38 cellular contexts compared by ENCODE assay signal in genomic region chr7:96402913-96403312, GRCh38.
"Had no signal": no experiment of that assay in that cellular context is flagged by ENCODE, and none has a peak within 500 bp of the region (broad histone marks: within the 10 kb centered on the region; RNA-seq: fewer than 3 reads in every experiment).

No MANE protein-coding gene starts in this region.

- H3K9me3 ChIP-seq: ascending aorta had no signal

- H3K4me3 ChIP-seq: ascending aorta, cardiac muscle cell had no signal

- H3K27ac Mint-ChIP-seq: activated B cell treated with CpG ODN at 0.5 μM for 24 hours; activated CD4-positive, alpha-beta memory T cell treated with anti-CD3 and anti-CD28 coated beads for 36 hours; activated CD4-positive, alpha-beta T cell treated with anti-CD3 and anti-CD28 coated beads, Interleukin-2, amount 10 ng/mL, durations not matched to agents 24 days and 14 days; activated CD8-positive, alpha-beta T cell treated with anti-CD3 and anti-CD28 coated beads for 36 hours; activated naive CD4-positive, alpha-beta T cell treated with anti-CD3 and anti-CD28 coated beads, Interleukin-2, amount 10 ng/mL, durations not matched to agents 7 days and 5 days; activated naive CD4-positive, alpha-beta T cell treated with anti-CD3 and anti-CD28 coated beads, Interleukin-2, amount 50 U/mL, for 24 hours; activated naive CD8-positive, alpha-beta T cell; activated naive CD8-positive, alpha-beta T cell treated with anti-CD3 and anti-CD28 coated beads, Interleukin-2, amount 10 ng/mL, durations not matched to agents 7 days and 5 days; activated naive CD8-positive, alpha-beta T cell treated with anti-CD3 and anti-CD28 coated beads, Interleukin-2, amount 50 U/mL, for 24 hours; activated T-cell treated with anti-CD3 and anti-CD28 coated beads, Interleukin-2, amount 50 U/mL, for 72 hours; activated T-helper 1 cell treated with anti-CD3 and anti-CD28 coated beads, Interleukin-12 subunit alpha, Interleukin-12 subunit beta, Interleukin-2, Interleukin-4 antibody, amounts not matched to agents 30 ng/mL and 10 ng/mL and 1 ng/mL, durations not matched to agents 14 hours and 24 hours and 36 hours; activated T-helper 17 cell treated with anti-CD3 and anti-CD28 coated beads, Interleukin-2, amount 50 U/mL, for 72 hours; brain; T-helper 1 cell treated with Interleukin-12 subunit alpha and Interleukin-12 subunit beta and Interleukin-4 antibody, amounts not matched to agents 30 μg/mL and 1 μg/mL, for 36 hours; T-helper 2 cell treated with Interferon-gamma antibody and Interleukin-4, amounts not matched to agents 5 μg/mL and 100 μg/mL, for 36 hours had no signal

- H3K4me1 Mint-ChIP-seq: activated B cell treated with CpG ODN at 0.5 μM for 24 hours; activated CD4-positive, alpha-beta T cell treated with anti-CD3 and anti-CD28 coated beads, Interleukin-2, amount 10 ng/mL, durations not matched to agents 24 days and 14 days; activated naive CD4-positive, alpha-beta T cell treated with anti-CD3 and anti-CD28 coated beads, Interleukin-2, amount 10 ng/mL, durations not matched to agents 7 days and 5 days; activated naive CD4-positive, alpha-beta T cell treated with anti-CD3 and anti-CD28 coated beads, Interleukin-2, amount 50 U/mL, for 24 hours; activated naive CD8-positive, alpha-beta T cell treated with anti-CD3 and anti-CD28 coated beads, Interleukin-2, amount 10 ng/mL, durations not matched to agents 7 days and 5 days; activated naive CD8-positive, alpha-beta T cell treated with anti-CD3 and anti-CD28 coated beads, Interleukin-2, amount 50 U/mL, for 24 hours; activated T-helper 17 cell treated with anti-CD3 and anti-CD28 coated beads, Interleukin-2, amount 50 U/mL, for 72 hours; brain; central memory CD8-positive, alpha-beta T cell had no signal

- DNase-seq: activated B cell treated with CpG ODN at 0.5 μM for 24 hours; activated CD4-positive, alpha-beta memory T cell treated with anti-CD3 and anti-CD28 coated beads for 36 hours; activated CD4-positive, alpha-beta T cell treated with anti-CD3 and anti-CD28 coated beads for 4 hours; activated CD4-positive, alpha-beta T cell treated with anti-CD3 and anti-CD28 coated beads, Interleukin-2, amount 10 ng/mL, durations not matched to agents 24 days and 14 days; activated CD4-positive, alpha-beta T cell treated with anti-CD3 and anti-CD28 coated beads, Interleukin-2, amount 50 U/mL, for 1 hour; activated CD4-positive, alpha-beta T cell treated with anti-CD3 and anti-CD28 coated beads, Interleukin-2, amount 50 U/mL, for 4 hours; activated CD4-positive, CD25-positive, alpha-beta regulatory T cell treated with anti-CD3 and anti-CD28 coated beads, Interleukin-2, amount 50 U/mL, for 72 hours; activated CD8-positive, alpha-beta memory T cell treated with anti-CD3 and anti-CD28 coated beads, Interleukin-2, amount 50 U/mL, for 4 hours; activated CD8-positive, alpha-beta T cell treated with anti-CD3 and anti-CD28 coated beads for 36 hours; activated effector memory CD4-positive, alpha-beta T cell treated with anti-CD3 and anti-CD28 coated beads, Interleukin-2, amount 50 U/mL, for 16 hours; activated naive CD4-positive, alpha-beta T cell treated with anti-CD3 and anti-CD28 coated beads, Interleukin-2, amount 10 ng/mL, durations not matched to agents 7 days and 5 days; activated naive CD4-positive, alpha-beta T cell treated with Interleukin-2 at 50 U/mL for 16 hours; activated naive CD8-positive, alpha-beta T cell treated with anti-CD3 and anti-CD28 coated beads, Interleukin-2, amount 10 ng/mL, durations not matched to agents 7 days and 5 days; activated naive CD8-positive, alpha-beta T cell treated with anti-CD3 and anti-CD28 coated beads, Interleukin-2, amount 50 U/mL, for 24 hours; activated T-cell treated with anti-CD3 and anti-CD28 coated beads for 4 hours; activated T-cell treated with anti-CD3 and anti-CD28 coated beads, Interleukin-2, amount 50 U/mL, for 1 hour; activated T-cell treated with anti-CD3 and anti-CD28 coated beads, Interleukin-2, amount 50 U/mL, for 4 hours; activated T-cell treated with anti-CD3 and anti-CD28 coated beads, Interleukin-2, amount 50 U/mL, for 72 hours; amygdala; anterior cingulate cortex; caudate nucleus; cerebellar nuclear complex; T-helper 1 cell; T-helper 2 cell; T-helper 9 cell had no signal

- FAIRE-seq: bronchial epithelial cell, TTC549 had no signal

- H3K4me1 ChIP-seq: ascending aorta had no signal

- H3K36me3 ChIP-seq: ascending aorta, cardiac muscle cell had no signal

- H3K27me3 ChIP-seq: ascending aorta, cardiac muscle cell had no signal

- H3K27ac ChIP-seq: ascending aorta, cardiac muscle cell, VCaP had no signal

- ATAC-seq: activated CD8-positive, alpha-beta T cell treated with anti-CD3 and anti-CD28 coated beads for 36 hours; activated naive CD8-positive, alpha-beta T cell treated with anti-CD3 and anti-CD28 coated beads, Interleukin-2, amount 50 U/mL, for 24 hours; activated T-cell treated with anti-CD3 and anti-CD28 coated beads, Interleukin-2, amount 50 U/mL, for 4 hours; activated T-cell treated with anti-CD3 and anti-CD28 coated beads, Interleukin-2, amount 50 U/mL, for 72 hours; activated T-helper 17 cell treated with anti-CD3 and anti-CD28 coated beads, Interleukin-2, amount 50 U/mL, for 72 hours had no signal

- H3K4me3 Mint-ChIP-seq: activated B cell treated with CpG ODN at 0.5 μM for 24 hours; activated CD4-positive, alpha-beta memory T cell treated with anti-CD3 and anti-CD28 coated beads for 36 hours; activated CD4-positive, alpha-beta T cell treated with anti-CD3 and anti-CD28 coated beads, Interleukin-2, amount 10 ng/mL, durations not matched to agents 24 days and 14 days; activated CD8-positive, alpha-beta T cell treated with anti-CD3 and anti-CD28 coated beads for 36 hours; activated naive CD4-positive, alpha-beta T cell treated with anti-CD3 and anti-CD28 coated beads, Interleukin-2, amount 10 ng/mL, durations not matched to agents 7 days and 5 days; activated naive CD4-positive, alpha-beta T cell treated with anti-CD3 and anti-CD28 coated beads, Interleukin-2, amount 50 U/mL, for 24 hours; activated naive CD8-positive, alpha-beta T cell; activated naive CD8-positive, alpha-beta T cell treated with anti-CD3 and anti-CD28 coated beads, Interleukin-2, amount 10 ng/mL, durations not matched to agents 7 days and 5 days; activated naive CD8-positive, alpha-beta T cell treated with anti-CD3 and anti-CD28 coated beads, Interleukin-2, amount 50 U/mL, for 24 hours; activated T-cell treated with anti-CD3 and anti-CD28 coated beads, Interleukin-2, amount 50 U/mL, for 4 hours; activated T-cell treated with anti-CD3 and anti-CD28 coated beads, Interleukin-2, amount 50 U/mL, for 72 hours; activated T-helper 1 cell treated with anti-CD3 and anti-CD28 coated beads, Interleukin-12 subunit alpha, Interleukin-12 subunit beta, Interleukin-2, Interleukin-4 antibody, amounts not matched to agents 30 ng/mL and 10 ng/mL and 1 ng/mL, durations not matched to agents 14 hours and 24 hours and 36 hours; activated T-helper 17 cell treated with anti-CD3 and anti-CD28 coated beads, Interleukin-2, amount 50 U/mL, for 72 hours; brain; central memory CD8-positive, alpha-beta T cell; T-helper 1 cell treated with Interleukin-12 subunit alpha and Interleukin-12 subunit beta and Interleukin-4 antibody, amounts not matched to agents 30 μg/mL and 1 μg/mL, for 36 hours; T-helper 2 cell treated with Interferon-gamma antibody and Interleukin-4, amounts not matched to agents 5 μg/mL and 100 μg/mL, for 36 hours had no signal

- H3K9me3 Mint-ChIP-seq: activated B cell treated with CpG ODN at 0.5 μM for 24 hours; activated CD4-positive, alpha-beta memory T cell treated with anti-CD3 and anti-CD28 coated beads for 36 hours; activated CD4-positive, alpha-beta T cell treated with anti-CD3 and anti-CD28 coated beads, Interleukin-2, amount 10 ng/mL, durations not matched to agents 24 days and 14 days; activated CD8-positive, alpha-beta T cell treated with anti-CD3 and anti-CD28 coated beads for 36 hours; activated naive CD4-positive, alpha-beta T cell treated with anti-CD3 and anti-CD28 coated beads, Interleukin-2, amount 10 ng/mL, durations not matched to agents 7 days and 5 days; activated naive CD4-positive, alpha-beta T cell treated with anti-CD3 and anti-CD28 coated beads, Interleukin-2, amount 50 U/mL, for 24 hours; activated naive CD8-positive, alpha-beta T cell treated with anti-CD3 and anti-CD28 coated beads, Interleukin-2, amount 10 ng/mL, durations not matched to agents 7 days and 5 days; activated naive CD8-positive, alpha-beta T cell treated with anti-CD3 and anti-CD28 coated beads, Interleukin-2, amount 50 U/mL, for 24 hours; activated T-cell treated with anti-CD3 and anti-CD28 coated beads, Interleukin-2, amount 50 U/mL, for 4 hours; activated T-helper 1 cell treated with anti-CD3 and anti-CD28 coated beads, Interleukin-12 subunit alpha, Interleukin-12 subunit beta, Interleukin-2, Interleukin-4 antibody, amounts not matched to agents 30 ng/mL and 10 ng/mL and 1 ng/mL, durations not matched to agents 14 hours and 24 hours and 36 hours; activated T-helper 17 cell treated with anti-CD3 and anti-CD28 coated beads, Interleukin-2, amount 50 U/mL, for 72 hours; brain; central memory CD8-positive, alpha-beta T cell had no signal

- H3K36me3 Mint-ChIP-seq: activated CD4-positive, alpha-beta memory T cell treated with anti-CD3 and anti-CD28 coated beads for 36 hours; activated naive CD4-positive, alpha-beta T cell treated with anti-CD3 and anti-CD28 coated beads, Interleukin-2, amount 10 ng/mL, durations not matched to agents 7 days and 5 days; activated naive CD4-positive, alpha-beta T cell treated with anti-CD3 and anti-CD28 coated beads, Interleukin-2, amount 50 U/mL, for 24 hours; activated naive CD8-positive, alpha-beta T cell; activated naive CD8-positive, alpha-beta T cell treated with anti-CD3 and anti-CD28 coated beads, Interleukin-2, amount 10 ng/mL, durations not matched to agents 7 days and 5 days; brain had no signal
